In the genomic region with DNA sequence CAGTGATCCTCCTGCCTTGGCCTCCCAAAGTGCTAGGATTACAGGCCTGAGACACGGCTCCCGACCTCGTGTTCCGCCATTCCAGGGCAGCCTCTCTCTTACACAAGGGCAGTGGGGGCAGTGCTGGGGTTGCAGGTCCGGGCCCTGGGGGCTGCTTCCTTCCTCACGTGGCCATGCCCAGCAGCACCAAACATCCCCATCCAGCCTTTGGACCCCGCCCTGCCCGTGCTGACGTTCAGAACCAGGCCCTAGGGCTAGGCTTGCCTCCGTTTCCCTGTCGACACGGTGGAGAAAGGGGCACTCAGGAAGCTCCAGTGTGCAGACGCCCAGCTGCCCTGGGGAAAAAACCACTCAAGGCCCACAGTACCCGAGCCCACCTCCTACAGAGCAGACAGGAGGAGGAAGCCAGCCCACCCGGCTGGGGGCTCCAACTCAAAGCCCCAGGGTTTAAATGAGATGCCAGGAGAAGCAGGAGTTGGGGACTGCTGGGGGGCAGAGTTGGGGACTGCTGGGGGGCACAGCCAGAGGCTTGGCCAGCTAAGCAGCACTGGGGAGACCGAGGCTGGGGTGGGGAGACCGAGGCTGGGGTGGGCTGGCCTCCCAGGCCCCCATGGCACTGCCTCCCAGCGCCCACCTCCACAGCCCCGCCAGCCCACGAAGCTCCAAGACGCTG, we compare ENCODE assay signal across 18 cellular contexts. TPM values are rescaled to one million over a fixed set of nuclear protein-coding genes. Genes with fewer than 3 reads are reported as not detected.
DNase-seq lines count a peak whose midpoint lies in the region; ATAC-seq and TF ChIP-seq lines count a peak whose summit lies in the region.
"Had no signal": no experiment of that assay in that cellular context is flagged by ENCODE, and none has a peak within 500 bp of the region (broad histone marks: within the 10 kb centered on the region; RNA-seq: fewer than 3 reads in every experiment).

No MANE protein-coding gene starts in this region.

- WGBS in sigmoid colon, 2 donors = 71 to 92% methylated on average over 21 of the region's 21 CpGs

- H3K9me3 ChIP-seq in sigmoid colon = no peaks in the 10 kb centered on the region
- H3K9me3 ChIP-seq: thoracic aorta had no signal

- H3K36me3 ChIP-seq in sigmoid colon = peaks cover 0 to 5% (median 0%) of the 10 kb centered on the region in 4 donors
- H3K36me3 ChIP-seq: thoracic aorta had no signal

- CTCF ChIA-PET in activated CD4-positive, alpha-beta T cell treated with anti-CD3 and anti-CD28 coated beads for 36 hours (lab: Charles Lee) = no interaction called here
- CTCF ChIA-PET in WTC11 (lab: Charles Lee) = interaction anchor here (1.0 kb wide), 1 partner anchor 75 kb away, joined by 3 read pairs; no protein-coding TSS in a partner anchor

- H3K36me3 Mint-ChIP-seq in activated CD4-positive, alpha-beta T cell treated with anti-CD3 and anti-CD28 coated beads for 36 hours (ENCODE audit: low read depth) = no peaks in the 10 kb centered on the region
- no peaks in the 10 kb centered on the region for H3K36me3 Mint-ChIP-seq in WTC11

- POLR2A ChIA-PET in activated CD4-positive, alpha-beta T cell treated with anti-CD3 and anti-CD28 coated beads for 36 hours (lab: Charles Lee) = no interaction called here
- POLR2A ChIA-PET in WTC11 (lab: Charles Lee) = no interaction called here

- no peak for ATAC-seq in activated CD4-positive, alpha-beta T cell treated with anti-CD3 and anti-CD28 coated beads for 36 hours
- ATAC-seq in WTC11 = no peak
- ATAC-seq in left colon = no peak
- no peak for ATAC-seq in GM19035 (IDR thresholded peaks at IDR 0.05; ENCODE audit: unreplicated experiment)

- TF ChIP-seq EP300 in sigmoid colon (IDR thresholded peaks at IDR 0.05) = no peak

- H3K27ac ChIP-seq in sigmoid colon = no peak overlapping the region
- H3K27ac ChIP-seq: thoracic aorta had no signal

- no peak for TF ChIP-seq POLR2A in sigmoid colon (IDR thresholded peaks at IDR 0.05)

- no peaks in the 10 kb centered on the region for H3K27me3 Mint-ChIP-seq in activated CD4-positive, alpha-beta T cell treated with anti-CD3 and anti-CD28 coated beads for 36 hours
- no peaks in the 10 kb centered on the region for H3K27me3 Mint-ChIP-seq in WTC11 (ENCODE audit: low read depth)

- TF ChIP-seq CTCF in WTC11 (IDR thresholded peaks at IDR 0.05) (no peak), sigmoid colon (IDR thresholded peaks at IDR 0.05) (no peak)

- H3K9me3 Mint-ChIP-seq in activated CD4-positive, alpha-beta T cell treated with anti-CD3 and anti-CD28 coated beads for 36 hours (ENCODE audit: low read depth) = no peaks in the 10 kb centered on the region
- H3K9me3 Mint-ChIP-seq in WTC11 = no peaks in the 10 kb centered on the region
- H3K9me3 Mint-ChIP-seq: nephron had no signal

- DNase-seq in activated CD4-positive, alpha-beta T cell treated with anti-CD3 and anti-CD28 coated beads for 36 hours = peak; percentile 4
- DNase-seq in activated CD4-positive, alpha-beta T cell treated with anti-CD3 and anti-CD28 coated beads for 1 hour = no peak
- DNase-seq in WTC11 (ENCODE audit: low spot score) = peak; percentile 8
- peak; percentile 26 to 27 for DNase-seq in left colon
- peak; percentile 57 for DNase-seq in sigmoid colon
- DNase-seq in NOMO-1 treated with dmso at 0.1 percent for 144 hours (lab: John Stamatoyannopoulos, UW; ENCODE audit: unreplicated experiment) = no peak
- no peak for DNase-seq in activated CD4-positive, alpha-beta T cell treated with anti-CD3 and anti-CD28 coated beads, Interleukin-2, amount 50 U/mL, for 48 hours
- DNase-seq: 8988T; foreskin fibroblast; NCI-H187; NCI-H446; retina; SHP77 treated with DMSO at 0.1 percent for 48 hours; stimulated activated CD4-positive, alpha-beta T cell treated with anti-CD3 and anti-CD28 coated beads, Interleukin-4, amount 100 ng/mL, for 24 hours; stimulated activated CD8-positive, alpha-beta memory T cell treated with anti-CD3 and anti-CD28 coated beads, Interleukin-4, amount 100 ng/mL, for 48 hours had no signal

- H3K27ac Mint-ChIP-seq in activated CD4-positive, alpha-beta T cell treated with anti-CD3 and anti-CD28 coated beads for 36 hours = no peak overlapping the region
- H3K27ac Mint-ChIP-seq in WTC11 = no peak overlapping the region

- no peak overlapping the region for H3K4me3 ChIP-seq in sigmoid colon
- H3K4me3 ChIP-seq: thoracic aorta had no signal

- H3K27me3 ChIP-seq in sigmoid colon = no peaks in the 10 kb centered on the region

- H3K4me1 Mint-ChIP-seq in activated CD4-positive, alpha-beta T cell treated with anti-CD3 and anti-CD28 coated beads for 36 hours = peaks cover 27% of the 10 kb centered on the region
- H3K4me1 Mint-ChIP-seq in WTC11 = no peaks in the 10 kb centered on the region

- no peak overlapping the region for H3K4me3 Mint-ChIP-seq in activated CD4-positive, alpha-beta T cell treated with anti-CD3 and anti-CD28 coated beads for 36 hours
- H3K4me3 Mint-ChIP-seq in WTC11 = no peak overlapping the region
- H3K4me3 Mint-ChIP-seq: nephron had no signal

- peaks cover 0 to 21% (median 10%) of the 10 kb centered on the region in 4 donors for H3K4me1 ChIP-seq in sigmoid colon

- intact Hi-C loops in activated CD4-positive, alpha-beta T cell treated with anti-CD3 and anti-CD28 coated beads for 36 hours (cut with DNase I, micrococcal nuclease) = no loop called here
- intact Hi-C loops in left colon (cut with DNase I, micrococcal nuclease) (no loop called here), sigmoid colon (cut with DNase I) (loop anchor here (5.0 kb wide), 1 partner anchor 34 kb away; the partner anchor contains the start of gene ADAP1)

TF ChIP-seq in WTC11, 78 proteins besides CTCF, POLR2A, EP300 and RAD21 (continues in another document):
- TF ChIP-seq MXD4 (CRISPR knock-in tag; IDR thresholded peaks at IDR 0.05; ENCODE audit: borderline replicate concordance) (no peak), AFF4 (CRISPR knock-in tag; IDR thresholded peaks at IDR 0.05; ENCODE audit: borderline replicate concordance) (no peak), ZNF232 (CRISPR knock-in tag; IDR thresholded peaks at IDR 0.05) (no peak), ETV6 (CRISPR knock-in tag; IDR thresholded peaks at IDR 0.05) (no peak), ZNF121 (CRISPR knock-in tag; IDR thresholded peaks at IDR 0.05) (no peak), SOX15 (CRISPR knock-in tag; IDR thresholded peaks at IDR 0.05) (no peak), NFATC4 (CRISPR knock-in tag; IDR thresholded peaks at IDR 0.05) (no peak), IRF2 (CRISPR knock-in tag; IDR thresholded peaks at IDR 0.05; ENCODE audit: borderline replicate concordance, low read depth) (no peak), TEAD1 (CRISPR knock-in tag; IDR thresholded peaks at IDR 0.05) (no peak)
- TF ChIP-seq, protein P1, sequence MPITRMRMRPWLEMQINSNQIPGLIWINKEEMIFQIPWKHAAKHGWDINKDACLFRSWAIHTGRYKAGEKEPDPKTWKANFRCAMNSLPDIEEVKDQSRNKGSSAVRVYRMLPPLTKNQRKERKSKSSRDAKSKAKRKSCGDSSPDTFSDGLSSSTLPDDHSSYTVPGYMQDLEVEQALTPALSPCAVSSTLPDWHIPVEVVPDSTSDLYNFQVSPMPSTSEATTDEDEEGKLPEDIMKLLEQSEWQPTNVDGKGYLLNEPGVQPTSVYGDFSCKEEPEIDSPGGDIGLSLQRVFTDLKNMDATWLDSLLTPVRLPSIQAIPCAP (CRISPR knock-in tag; IDR thresholded peaks at IDR 0.05) = no peak

RNA-seq across cellular contexts. Expression of gene ADAP1, which starts 35.9 kb away (rescaled TPM):
- 10 to 100 TPM; 13.1 to 14.8 TPM for total RNA-seq in activated CD4-positive, alpha-beta T cell treated with anti-CD3 and anti-CD28 coated beads for 36 hours
- total RNA-seq in WTC11 (2021) (4.3 to 7.2 TPM (median 4.5 TPM) in 3 replicates), left colon (100 to 1,000 TPM; 147 to 166 TPM), sigmoid colon (10 to 100 TPM; 11.4 to 72.6 (median 28.9) TPM)
- 100 to 1,000 TPM in 2 of 3 donors, 10 to 100 TPM in 1; 99.1 to 157 (median 109) TPM for polyA plus RNA-seq in sigmoid colon

RNA-seq across cellular contexts. Expression of gene GET4, which starts 42.2 kb away (rescaled TPM):
- 10 to 100 TPM; 17.7 to 29.7 TPM for total RNA-seq in activated CD4-positive, alpha-beta T cell treated with anti-CD3 and anti-CD28 coated beads for 36 hours
- total RNA-seq in WTC11 (2021) = 73.0 to 82.0 TPM (median 73.4 TPM) in 3 replicates
- 10 to 100 TPM; 45.1 to 46.0 TPM for total RNA-seq in left colon
- 10 to 100 TPM; 20.3 to 32.4 (median 25.4) TPM for total RNA-seq in sigmoid colon
- polyA plus RNA-seq in sigmoid colon = 10 to 100 TPM; 25.8 to 51.4 (median 31.2) TPM

RNA-seq across cellular contexts. Expression of gene COX19, which starts 56.8 kb away (rescaled TPM):
- 10 to 100 TPM; 11.3 to 14.6 TPM for total RNA-seq in activated CD4-positive, alpha-beta T cell treated with anti-CD3 and anti-CD28 coated beads for 36 hours
- 10.2 to 13.2 TPM (median 10.4 TPM) in 3 replicates for total RNA-seq in WTC11 (2021)
- total RNA-seq in left colon = 10 to 100 TPM; 13.5 to 15.2 TPM
- 10 to 100 TPM in 1 of 4 donors, 1 to 10 TPM in 3; 8.9 to 12.7 (median 9.3) TPM for total RNA-seq in sigmoid colon
- 10 to 100 TPM in 1 of 3 donors, 1 to 10 TPM in 2; 5.1 to 11.5 (median 6.0) TPM for polyA plus RNA-seq in sigmoid colon

Comparison
In these comparisons a context has a peak if more than half of its experiments do, and no peak if none do; other contexts are left out.
1. DNase-seq: peak in activated CD4-positive, alpha-beta T cell treated with anti-CD3 and anti-CD28 coated beads for 36 hours (single experiment), WTC11 (single experiment), left colon (2 of 2) and sigmoid colon (single experiment); none in activated CD4-positive, alpha-beta T cell treated with anti-CD3 and anti-CD28 coated beads for 1 hour (single experiment), NOMO-1 treated with dmso at 0.1 percent for 144 hours (single experiment) and activated CD4-positive, alpha-beta T cell treated with anti-CD3 and anti-CD28 coated beads, Interleukin-2, amount 50 U/mL, for 48 hours (0 of 2).